In genomic region chr6:158218467-158218866, GRCh38 we compare ENCODE assay signal across 24 cellular contexts. TPM values are rescaled to one million over a fixed set of nuclear protein-coding genes. Genes with fewer than 3 reads are reported as not detected.
A peak's percentile ranks its signal among the peaks of the same experiment; 100 is the strongest.
DNase-seq lines count a peak whose midpoint lies in the region; ATAC-seq and TF ChIP-seq lines count a peak whose summit lies in the region.
"Had no signal": no experiment of that assay in that cellular context is flagged by ENCODE, and none has a peak within 500 bp of the region (broad histone marks: within the 10 kb centered on the region; RNA-seq: fewer than 3 reads in every experiment).

No MANE protein-coding gene starts in this region.

- H3K9me2 ChIP-seq in hepatocyte (replicated peaks; ENCODE audit: insufficient read depth): no peaks in the 10 kb centered on the region
- H3K9me2 ChIP-seq: SK-N-SH had no signal

- WGBS in IMR-90 (ENCODE audit: extremely low coverage in 2 of 2, insufficient read length in 1 of 2), 2 experiments: no CpG with 5 or more reads among the region's 1 CpG
- WGBS in mammary epithelial cell (ENCODE audit: low coverage, missing lambda C conversion rate): 20% methylated on average over 1 of the region's 1 CpG
- WGBS in hepatocyte (ENCODE audit: low lambda C conversion rate, missing lambda C conversion rate): 100% methylated on average over 1 of the region's 1 CpG
- 88 to 91% methylated on average over 1 of the region's 1 CpG for WGBS in thyroid gland, 2 donors

- peaks cover 9% of the 10 kb centered on the region for H3K4me1 Mint-ChIP-seq in MCF 10A (ENCODE audit: insufficient read depth, unreplicated experiment)

- H3K9ac ChIP-seq in IMR-90 (ENCODE audit: low read depth, low read length) (no peak overlapping the region), mammary epithelial cell (ENCODE audit: insufficient read depth, low read length) (no peak overlapping the region)
- H3K9ac ChIP-seq: SK-N-SH had no signal

- TF ChIP-seq RAD21 in IMR-90 (IDR thresholded peaks at IDR 0.05; ENCODE audit: low read length): no peak

- TF ChIP-seq POLR2A in breast epithelium (IDR thresholded peaks at IDR 0.05) (no peak), IMR-90 (IDR thresholded peaks at IDR 0.05; ENCODE audit: low read depth, low read length) (no peak), thyroid gland (IDR thresholded peaks at IDR 0.05) (no peak)

- no peaks in the 10 kb centered on the region for H3K9me3 Mint-ChIP-seq in MCF 10A (ENCODE audit: unreplicated experiment)
- H3K9me3 Mint-ChIP-seq: CD8-positive, alpha-beta T cell had no signal

- H3K79me1 ChIP-seq in IMR-90 (ENCODE audit: low read depth in 1 of 2, low read length in 2 of 2): no peaks in the 10 kb centered on the region

- H3K9me3 ChIP-seq in breast epithelium: no peaks in the 10 kb centered on the region
- 0 out of 2 replicates have a peak, but pooled peaks cover 2% of the 10 kb centered on the region for H3K9me3 ChIP-seq in IMR-90 (ENCODE audit: control insufficient read depth, insufficient read depth, low read length)
- no peaks in the 10 kb centered on the region for H3K9me3 ChIP-seq in mammary epithelial cell (replicated peaks; ENCODE audit: insufficient read depth, low read length)
- H3K9me3 ChIP-seq in osteoblast (ENCODE audit: low read depth, low read length): no peaks in the 10 kb centered on the region
- H3K9me3 ChIP-seq in hepatocyte (ENCODE audit: low read depth): no peaks in the 10 kb centered on the region
- H3K9me3 ChIP-seq in thyroid gland: no peaks in the 10 kb centered on the region
- H3K9me3 ChIP-seq: Caco-2, HAP-1, Peyer's patch, SK-N-SH had no signal

- intact Hi-C loops in MCF 10A (cut with micrococcal nuclease): no loop called here
- intact Hi-C loops in breast epithelium (cut with DNase I; ENCODE audit: low total_unique reads): no loop called here
- intact Hi-C loops in IMR-90 (cut with micrococcal nuclease): no loop called here
- intact Hi-C loops in mammary epithelial cell (cut with micrococcal nuclease): loop anchor here (2.0 to 10.0 kb wide), 2 partner anchors 426 to 566 kb away; partner anchors contain the start of gene DYNLT1
- intact Hi-C loops in thyroid gland (cut with DNase I): no loop called here

- H3K36me3 ChIP-seq in breast epithelium (no peaks in the 10 kb centered on the region), IMR-90 (ENCODE audit: control insufficient read depth, insufficient read depth, low read length) (no peaks in the 10 kb centered on the region), mammary epithelial cell (ENCODE audit: insufficient read depth, low read length) (no peaks in the 10 kb centered on the region), osteoblast (ENCODE audit: insufficient read depth, low read length) (no peaks in the 10 kb centered on the region), hepatocyte (replicated peaks; ENCODE audit: insufficient read depth, low read depth) (no peaks in the 10 kb centered on the region), thyroid gland (no peaks in the 10 kb centered on the region)
- H3K36me3 ChIP-seq: HAP-1, Peyer's patch had no signal

- H4K8ac ChIP-seq in IMR-90 (ENCODE audit: low read depth in 2 of 2, low read length in 2 of 2): peak overlapping the region; percentile 8 to 32; a peak in 2 of 4 replicates

- peak overlapping the region; percentile 94 for H3K27ac Mint-ChIP-seq in MCF 10A (ENCODE audit: low read depth, unreplicated experiment)
- H3K27ac Mint-ChIP-seq: CD8-positive, alpha-beta T cell; GM23338 had no signal

- dilution Hi-C loops in IMR-90 (cut with HindIII; ENCODE audit: low sequenced_read_pairs, unreplicated experiment): no loop called here
- dilution Hi-C loops in mammary epithelial cell (cut with HindIII; ENCODE audit: low sequenced_read_pairs): no loop called here

- DNase-seq in MCF 10A (ENCODE audit: unreplicated experiment): no peak
- DNase-seq in breast epithelium (ENCODE audit: low spot score in 2 of 2): no peak
- no peak for DNase-seq in IMR-90
- no peak for DNase-seq in mammary epithelial cell
- no peak for DNase-seq in osteoblast (ENCODE audit: insufficient read length, low spot score, missing footprints)
- DNase-seq in hepatocyte (ENCODE audit: low spot score): no peak
- DNase-seq in thyroid gland: no peak
- no peak for DNase-seq in NCI-H1417 treated with DMSO at 0.1 percent for 48 hours (lab: John Stamatoyannopoulos, UW)
- DNase-seq: 8988T; C1 segment of cervical spinal cord; Caco-2; CD8-positive, alpha-beta T cell; KG1; MM.1S; NCI-H1694; NCI-H2029 treated with DMSO at 0.1 percent for 48 hours; NCI-H446 treated with DMSO at 0.1 percent for 48 hours; NCI-H526; Peyer's patch; SK-N-SH; SW 1271 had no signal

- no peak overlapping the region for H3K56ac ChIP-seq in IMR-90 (ENCODE audit: extremely low read depth, insufficient read depth, low read length)

- peaks cover 5% of the 10 kb centered on the region for H3K36me3 Mint-ChIP-seq in MCF 10A (ENCODE audit: insufficient read depth, unreplicated experiment)
- H3K36me3 Mint-ChIP-seq: CD8-positive, alpha-beta T cell had no signal

- no peak overlapping the region for H2AFZ ChIP-seq in IMR-90 (replicated peaks; ENCODE audit: low read length, poor library complexity)
- no peak overlapping the region for H2AFZ ChIP-seq in mammary epithelial cell (ENCODE audit: low read depth, low read length)
- no peak overlapping the region for H2AFZ ChIP-seq in osteoblast (ENCODE audit: low read length)
- no peak overlapping the region for H2AFZ ChIP-seq in hepatocyte
- H2AFZ ChIP-seq: GM23338 had no signal

- H3K4me3 ChIP-seq in breast epithelium (no peak overlapping the region), IMR-90 (ENCODE audit: insufficient read depth, low read depth, low read length) (no peak overlapping the region), mammary epithelial cell (replicated peaks in 1 of 3; ENCODE audit: insufficient read depth in 1 of 3, low read depth in 2 of 3, low read length in 3 of 3) (no peak overlapping the region), osteoblast (ENCODE audit: insufficient read depth, low read length) (no peak overlapping the region), hepatocyte (no peak overlapping the region), thyroid gland (replicated peaks in 1 of 3) (no peak overlapping the region)
- H3K4me3 ChIP-seq: GM12878, GM23338, HAP-1, Peyer's patch had no signal

- H3K27ac ChIP-seq in breast epithelium (no peak overlapping the region), IMR-90 (ENCODE audit: insufficient read depth, low read length) (no peak overlapping the region), mammary epithelial cell (ENCODE audit: insufficient read depth, low read depth, low read length) (peak overlapping the region; percentile 81), osteoblast (ENCODE audit: low read depth, low read length) (peak overlapping the region; percentile 66), hepatocyte (no peak overlapping the region), thyroid gland (no peak overlapping the region)
- H3K27ac ChIP-seq: Peyer's patch had no signal

- H3K79me2 ChIP-seq in mammary epithelial cell (ENCODE audit: insufficient read depth, low read length): no peaks in the 10 kb centered on the region
- H3K79me2 ChIP-seq in osteoblast (ENCODE audit: insufficient read depth, low read length): no peaks in the 10 kb centered on the region
- no peaks in the 10 kb centered on the region for H3K79me2 ChIP-seq in hepatocyte

- no peak for ATAC-seq in IMR-90 (ENCODE audit: low read depth)
- ATAC-seq: CD8-positive, alpha-beta T cell; GM12878; GM23338 had no signal

- in situ Hi-C loops in IMR-90 (cut with MboI; ENCODE audit: low sequenced_read_pairs): loop anchor here (10.0 to 25.0 kb wide), 3 partner anchors 476 to 894 kb away; no protein-coding TSS in a partner anchor
- in situ Hi-C loops in mammary epithelial cell (cut with MboI; ENCODE audit: low sequenced_read_pairs in 2 of 2): loop anchor here (10.0 to 25.0 kb wide), 3 partner anchors 469 to 769 kb away; no protein-coding TSS in a partner anchor

- no peak overlapping the region for H3K4me3 Mint-ChIP-seq in MCF 10A (ENCODE audit: unreplicated experiment)
- H3K4me3 Mint-ChIP-seq: CD8-positive, alpha-beta T cell; GM23338 had no signal

- peak overlapping the region; percentile 54; the same call in 1 of the 2 replicates for H4K5ac ChIP-seq in IMR-90 (ENCODE audit: low read depth, low read length)

- no peak overlapping the region for H3K18ac ChIP-seq in IMR-90 (ENCODE audit: low read depth, low read length)

- H2BK5ac ChIP-seq in IMR-90 (ENCODE audit: low read depth, low read length, poor library complexity, severe bottlenecking): no peak overlapping the region

- H3K27me3 Mint-ChIP-seq in MCF 10A (ENCODE audit: insufficient read depth, unreplicated experiment): no peaks in the 10 kb centered on the region

- TF ChIP-seq CTCF in MCF 10A (IDR thresholded peaks at IDR 0.05; ENCODE audit: unreplicated experiment): no peak
- TF ChIP-seq CTCF in breast epithelium (IDR thresholded peaks at IDR 0.05): no peak
- no peak for TF ChIP-seq CTCF in IMR-90 (conservative IDR thresholded peaks at IDR 0.05; ENCODE audit: low read depth, low read length)
- TF ChIP-seq CTCF in mammary epithelial cell (conservative IDR thresholded peaks at IDR 0.05 in 1 of 2, IDR thresholded peaks at IDR 0.05 in 1 of 2; ENCODE audit: extremely low read depth in 1 of 2, insufficient read depth in 1 of 2, low read depth in 1 of 2, low read length in 2 of 2): no peak
- no peak for TF ChIP-seq CTCF in osteoblast (IDR thresholded peaks at IDR 0.05; ENCODE audit: extremely low read depth, low read depth, low read length)
- no peak for TF ChIP-seq CTCF in hepatocyte (IDR thresholded peaks at IDR 0.05; ENCODE audit: poor library complexity)
- TF ChIP-seq CTCF in thyroid gland (IDR thresholded peaks at IDR 0.05): no peak

- H2BK120ac ChIP-seq in IMR-90 (ENCODE audit: low read depth, low read length): 0 out of 2 replicates have a peak overlapping the region, but pooled peaks have one; percentile 17

- POLR2A ChIA-PET in MCF 10A (lab: Yijun Ruan, JAX) (interaction anchor here (0.7 to 1.8 kb wide), 9 partner anchors 15 to 782 kb away, joined by 3 to 12 read pairs (median 5); partner anchors contain the start of genes DYNLT1, GTF2H5, RSPH3 and SERAC1), IMR-90 (lab: Charles Lee; ENCODE audit: unreplicated experiment) (no interaction called here)

- no peaks in the 10 kb centered on the region for H3K9me1 ChIP-seq in IMR-90 (ENCODE audit: insufficient read depth, low read length)

- no peak overlapping the region for H2AK5ac ChIP-seq in IMR-90 (ENCODE audit: low read depth, low read length)

- H4K20me1 ChIP-seq in IMR-90 (ENCODE audit: insufficient read depth, low read length): no peaks in the 10 kb centered on the region
- no peaks in the 10 kb centered on the region for H4K20me1 ChIP-seq in mammary epithelial cell (ENCODE audit: insufficient read depth, low read length)
- H4K20me1 ChIP-seq in osteoblast (ENCODE audit: insufficient read depth, low read length): no peaks in the 10 kb centered on the region
- H4K20me1 ChIP-seq in hepatocyte (ENCODE audit: insufficient read depth, poor library complexity, severe bottlenecking): no peaks in the 10 kb centered on the region

- H3K4me2 ChIP-seq in IMR-90 (ENCODE audit: low read depth, low read length): no peak overlapping the region
- H3K4me2 ChIP-seq in mammary epithelial cell (ENCODE audit: insufficient read depth, low read depth, low read length): no peak overlapping the region
- H3K4me2 ChIP-seq in osteoblast (ENCODE audit: insufficient read depth, low read length): no peak overlapping the region
- no peak overlapping the region for H3K4me2 ChIP-seq in hepatocyte
- H3K4me2 ChIP-seq: GM23338, SK-N-SH had no signal

- H2BK20ac ChIP-seq in IMR-90 (ENCODE audit: low read depth, low read length): 0 out of 2 replicates have a peak overlapping the region, but pooled peaks have one; percentile 11

- H3K14ac ChIP-seq in IMR-90 (replicated peaks; ENCODE audit: low read depth, low read length): no peak overlapping the region

- no peak overlapping the region for H2AK9ac ChIP-seq in IMR-90 (replicated peaks; ENCODE audit: low read depth, low read length, poor library complexity)

- H3K4me1 ChIP-seq in breast epithelium (no peaks in the 10 kb centered on the region), IMR-90 (ENCODE audit: control insufficient read depth, insufficient read depth, low read length) (peaks cover 3% of the 10 kb centered on the region), mammary epithelial cell (ENCODE audit: insufficient read depth, low read length) (peaks cover 15% of the 10 kb centered on the region), osteoblast (ENCODE audit: insufficient read depth, low read length) (peaks cover 9% of the 10 kb centered on the region), hepatocyte (ENCODE audit: insufficient read depth) (no peaks in the 10 kb centered on the region), thyroid gland (no peaks in the 10 kb centered on the region)
- H3K4me1 ChIP-seq: Caco-2, HAP-1, Peyer's patch had no signal

- H3K27me3 ChIP-seq in breast epithelium: no peaks in the 10 kb centered on the region
- H3K27me3 ChIP-seq in IMR-90 (ENCODE audit: control insufficient read depth, insufficient read depth, low read length): no peaks in the 10 kb centered on the region; the same call in 1 of the 2 replicates
- H3K27me3 ChIP-seq in mammary epithelial cell (ENCODE audit: insufficient read depth, low read length): no peaks in the 10 kb centered on the region
- no peaks in the 10 kb centered on the region for H3K27me3 ChIP-seq in osteoblast (ENCODE audit: insufficient read depth, low read length)
- no peaks in the 10 kb centered on the region for H3K27me3 ChIP-seq in hepatocyte
- no peaks in the 10 kb centered on the region for H3K27me3 ChIP-seq in thyroid gland
- H3K27me3 ChIP-seq: Peyer's patch had no signal

- no peak overlapping the region for H3K23ac ChIP-seq in IMR-90 (ENCODE audit: low read depth, low read length)

- CTCF ChIA-PET in MCF 10A (lab: Yijun Ruan, JAX): interaction anchor here (0.6 to 1.4 kb wide), 10 partner anchors 18 to 821 kb away, joined by 3 to 6 read pairs (median 4); partner anchors contain the start of gene TMEM181
- CTCF ChIA-PET in IMR-90 (lab: Yijun Ruan, JAX): interaction anchor here (0.6 to 0.7 kb wide), 3 partner anchors 324 to 519 kb away, joined by 3 to 6 read pairs (median 4); no protein-coding TSS in a partner anchor
- CTCF ChIA-PET in mammary epithelial cell (lab: Charles Lee; ENCODE audit: low non-redundant PET): no interaction called here

- H2BK15ac ChIP-seq in IMR-90 (ENCODE audit: low read depth, low read length): no peak overlapping the region

- no TSS peak for BruUV-seq in MCF 10A (replicated peaks; lab: Mats Ljungman, UMichigan)
- BruUV-seq in IMR-90 (replicated peaks; lab: Mats Ljungman, UMichigan): no TSS peak
- BruUV-seq in mammary epithelial cell (replicated peaks; lab: Mats Ljungman, UMichigan): no TSS peak

- H4K91ac ChIP-seq in IMR-90 (ENCODE audit: insufficient read depth, low read depth, low read length): no peak overlapping the region

- H3K4ac ChIP-seq in IMR-90 (ENCODE audit: low read depth, low read length): peak overlapping the region; percentile 20; the same call in 1 of the 2 replicates

RNA-seq across cellular contexts. Expression of gene GTF2H5, which starts 50.3 kb away (rescaled TPM):
- 29.5 and 36.8 TPM in 2 replicates for total RNA-seq in MCF 10A (2022)
- total RNA-seq in breast epithelium: 1 to 10 TPM; 3.9 to 4.8 (median 4.8) TPM
- total RNA-seq in IMR-90 (2012; rRNA removed): 3.9 and 6.1 TPM in 2 replicates
- polyA plus RNA-seq in IMR-90 (2012; rRNA removed): 8.4 and 8.5 TPM in 2 replicates
- polyA plus RNA-seq in IMR-90 (2012; cell fraction: cytosol; rRNA removed): 1.2 and 3.1 TPM in 2 replicates
- polyA plus RNA-seq in IMR-90 (2012; cell fraction: nucleus; rRNA removed; ENCODE audit: low replicate concordance): 0.39 and 3.2 TPM in 2 replicates
- total RNA-seq in mammary epithelial cell: 10 to 100 TPM in 1 of 2 donors, 1 to 10 TPM in 1; 4.8 to 29.1 TPM
- 15.1 TPM for polyA plus RNA-seq in mammary epithelial cell
- 10.8 TPM for polyA minus RNA-seq in mammary epithelial cell
- total RNA-seq in osteoblast: 6.2 and 7.2 TPM in 2 replicates
- total RNA-seq in hepatocyte: 4.9 and 6.4 TPM in 2 replicates
- 34.6 and 38.6 TPM in 2 replicates for polyA plus RNA-seq in hepatocyte
- total RNA-seq in thyroid gland: 1 to 10 TPM; 2.7 to 5.1 (median 4.5) TPM

RNA-seq across cellular contexts. Expression of gene SERAC1, which starts 50.4 kb away (rescaled TPM):
- total RNA-seq in MCF 10A (2022) (5.3 and 7.4 TPM in 2 replicates), breast epithelium (10 to 100 TPM in 1 of 3 donors, 1 to 10 TPM in 2; 8.5 to 15.7 (median 9.2) TPM), IMR-90 (2012; rRNA removed) (15.6 and 16.9 TPM in 2 replicates), mammary epithelial cell (10 to 100 TPM; 10.0 to 24.2 TPM), osteoblast (33.7 and 35.1 TPM in 2 replicates), hepatocyte (10.9 and 15.2 TPM in 2 replicates), thyroid gland (10 to 100 TPM; 14.9 to 17.6 (median 17.0) TPM)
- polyA plus RNA-seq in IMR-90 (2012; rRNA removed) (6.7 and 7.7 TPM in 2 replicates), mammary epithelial cell (5.3 TPM), hepatocyte (4.9 and 10.5 TPM in 2 replicates)
- polyA plus RNA-seq in IMR-90 (2012; cell fraction: cytosol; rRNA removed): 1.6 and 1.7 TPM in 2 replicates
- polyA plus RNA-seq in IMR-90 (2012; cell fraction: nucleus; rRNA removed; ENCODE audit: low replicate concordance): 2.2 and 13.6 TPM in 2 replicates
- polyA minus RNA-seq in mammary epithelial cell: 16.7 TPM

Comparison
In these comparisons a context has a peak if more than half of its experiments do, and no peak if none do; other contexts are left out.
1. H3K27ac ChIP-seq: peak in mammary epithelial cell (single experiment) and osteoblast (single experiment); none in breast epithelium (0 of 2), IMR-90 (single experiment), hepatocyte (single experiment) and thyroid gland (0 of 3).